In genomic region chr2:5694016-5694690, GRCh38 we compare ENCODE assay signal across 10 cellular contexts. TPM values are rescaled to one million over a fixed set of nuclear protein-coding genes. Genes with fewer than 3 reads are reported as not detected.
DNase-seq lines count a peak whose midpoint lies in the region; FAIRE-seq and TF ChIP-seq lines count a peak whose summit lies in the region.
"Had no signal": no experiment of that assay in that cellular context is flagged by ENCODE, and none has a peak within 500 bp of the region (broad histone marks: within the 10 kb centered on the region; RNA-seq: fewer than 3 reads in every experiment).

No MANE protein-coding gene starts in this region.

- H3K9me3 Mint-ChIP-seq in T-helper 1 cell treated with Interleukin-12 subunit alpha and Interleukin-12 subunit beta and Interleukin-4 antibody, amounts not matched to agents 30 μg/mL and 1 μg/mL, for 36 hours = no peaks in the 10 kb centered on the region

- no TSS peak for BruUV-seq in endothelial cell of umbilical vein (replicated peaks; lab: Mats Ljungman, UMichigan)

- peaks cover 4% of the 10 kb centered on the region for H3K4me1 Mint-ChIP-seq in T-helper 1 cell treated with Interleukin-12 subunit alpha and Interleukin-12 subunit beta and Interleukin-4 antibody, amounts not matched to agents 30 μg/mL and 1 μg/mL, for 36 hours (ENCODE audit: low read depth)

- H3K27ac ChIP-seq in endothelial cell of umbilical vein (ENCODE audit: insufficient read depth, low read depth, low read length) (no peak overlapping the region), rectal smooth muscle tissue (ENCODE audit: low read depth, low read length) (no peak overlapping the region)

- H3K4me2 ChIP-seq in endothelial cell of umbilical vein (ENCODE audit: insufficient read depth, low read length) = no peak overlapping the region

- no peaks in the 10 kb centered on the region for H3K9me3 ChIP-seq in endothelial cell of umbilical vein (replicated peaks; ENCODE audit: control insufficient read depth, insufficient read depth, low read length)

- no peak overlapping the region for H2AFZ ChIP-seq in endothelial cell of umbilical vein (ENCODE audit: low read depth, low read length)

- no peaks in the 10 kb centered on the region for H3K9me1 ChIP-seq in endothelial cell of umbilical vein (replicated peaks; ENCODE audit: control insufficient read depth, extremely low read depth, insufficient read depth, low read length)

- H3K9ac ChIP-seq in endothelial cell of umbilical vein (replicated peaks; ENCODE audit: extremely low read depth, insufficient read depth, low read length) (no peak overlapping the region), rectal smooth muscle tissue (ENCODE audit: low read length) (no peak overlapping the region)

- H3K27ac Mint-ChIP-seq in T-helper 1 cell treated with Interleukin-12 subunit alpha and Interleukin-12 subunit beta and Interleukin-4 antibody, amounts not matched to agents 30 μg/mL and 1 μg/mL, for 36 hours = peak overlapping the region; percentile 73

- intact Hi-C loops in endothelial cell of umbilical vein (cut with micrococcal nuclease) = no loop called here

- no peak overlapping the region for H3K4me3 ChIP-seq in endothelial cell of umbilical vein (replicated peaks in 1 of 3; ENCODE audit: insufficient read depth in 1 of 3, low read depth in 1 of 3, low read length in 3 of 3)
- H3K4me3 ChIP-seq in rectal smooth muscle tissue (ENCODE audit: low read length) = peak overlapping the region; percentile 54

- CTCF ChIA-PET in endothelial cell of umbilical vein (lab: Charles Lee) = no interaction called here

- H3K4me1 ChIP-seq in endothelial cell of umbilical vein (ENCODE audit: control insufficient read depth, extremely low read depth, insufficient read depth, low read length) (no peaks in the 10 kb centered on the region), rectal smooth muscle tissue (ENCODE audit: control insufficient read depth, insufficient read depth, low read length) (no peaks in the 10 kb centered on the region)

- DNase-seq in T-helper 1 cell (no peak), NCI-H2227 treated with DMSO at 0.1 percent for 48 hours (lab: John Stamatoyannopoulos, UW) (peak; percentile 46), endothelial cell of umbilical vein (ENCODE audit: low read depth, low spot score) (no peak), inferior parietal cortex (ENCODE audit: extremely low spot score) (no peak), GM19238 (ENCODE audit: insufficient read length, low spot score) (no peak), kidney glomerular epithelial cell (lab: John Stamatoyannopoulos, UW) (no peak)
- DNase-seq: AML-193, aorta had no signal

- no peaks in the 10 kb centered on the region for H3K36me3 ChIP-seq in endothelial cell of umbilical vein (ENCODE audit: control insufficient read depth in 2 of 2, extremely low read depth in 1 of 2, insufficient read depth in 2 of 2, low read length in 2 of 2)
- no peaks in the 10 kb centered on the region for H3K36me3 ChIP-seq in rectal smooth muscle tissue (ENCODE audit: control insufficient read depth, insufficient read depth, low read length)

- no peak for TF ChIP-seq CTCF in endothelial cell of umbilical vein (IDR thresholded peaks at IDR 0.05; ENCODE audit: extremely low read depth in 1 of 2, insufficient read depth in 1 of 2, low read depth in 1 of 2, low read length in 2 of 2)

- peaks cover 4% of the 10 kb centered on the region for H3K36me3 Mint-ChIP-seq in T-helper 1 cell treated with Interleukin-12 subunit alpha and Interleukin-12 subunit beta and Interleukin-4 antibody, amounts not matched to agents 30 μg/mL and 1 μg/mL, for 36 hours (ENCODE audit: low read depth)

- POLR2A ChIA-PET in endothelial cell of umbilical vein (lab: Charles Lee) = no interaction called here

- H3K27me3 ChIP-seq in endothelial cell of umbilical vein (ENCODE audit: control insufficient read depth in 2 of 2, insufficient read depth in 2 of 2, low read length in 2 of 2) (peaks cover 24 to 57% of the 10 kb centered on the region in 2 experiments), rectal smooth muscle tissue (ENCODE audit: control insufficient read depth, insufficient read depth, low read length) (peaks cover 12% of the 10 kb centered on the region)

- no peak for TF ChIP-seq POLR2A in endothelial cell of umbilical vein (IDR thresholded peaks at IDR 0.05; ENCODE audit: low read depth, low read length)

- H4K20me1 ChIP-seq in endothelial cell of umbilical vein (replicated peaks; ENCODE audit: control insufficient read depth, extremely low read depth, insufficient read depth, low read length) = no peaks in the 10 kb centered on the region

- peaks cover 69% of the 10 kb centered on the region for H3K27me3 Mint-ChIP-seq in T-helper 1 cell treated with Interleukin-12 subunit alpha and Interleukin-12 subunit beta and Interleukin-4 antibody, amounts not matched to agents 30 μg/mL and 1 μg/mL, for 36 hours (ENCODE audit: low read depth)

- no peak for FAIRE-seq in endothelial cell of umbilical vein (lab: Jason Lieb, UNC)

- no peaks in the 10 kb centered on the region for H3K79me2 ChIP-seq in endothelial cell of umbilical vein (ENCODE audit: control insufficient read depth, insufficient read depth, low read length)

- no peak overlapping the region for H3K4me3 Mint-ChIP-seq in T-helper 1 cell treated with Interleukin-12 subunit alpha and Interleukin-12 subunit beta and Interleukin-4 antibody, amounts not matched to agents 30 μg/mL and 1 μg/mL, for 36 hours

- dilution Hi-C loops in endothelial cell of umbilical vein (cut with MboI; ENCODE audit: extremely low pct_ligation_motif_present, low sequenced_read_pairs) = no loop called here

TF ChIP-seq in endothelial cell of umbilical vein, 7 proteins besides CTCF, POLR2A, EP300 and RAD21:
- peak; percentile 35 for TF ChIP-seq EZH2 (IDR thresholded peaks at IDR 0.05; ENCODE audit: borderline replicate concordance, low read depth, low read length, severe bottlenecking)
- TF ChIP-seq GATA2 (IDR thresholded peaks at IDR 0.05; ENCODE audit: insufficient read depth, insufficient read length, low read depth, low read length) = no peak

RNA-seq across cellular contexts. Expression of gene SOX11, which starts 2.0 kb away (rescaled TPM):
- not detected in 2 replicates for total RNA-seq in endothelial cell of umbilical vein
- not detected in 2 replicates for polyA plus RNA-seq in endothelial cell of umbilical vein
- not detected in 2 replicates for polyA plus RNA-seq in endothelial cell of umbilical vein (2011; cell fraction: cytosol; rRNA removed)
- polyA plus RNA-seq in endothelial cell of umbilical vein (2011; cell fraction: nucleus; rRNA removed) = not detected in 2 replicates
- polyA plus RNA-seq in endothelial cell of umbilical vein (2012) = not detected in 2 replicates
- not detected in 2 replicates for polyA minus RNA-seq in endothelial cell of umbilical vein
- not detected for polyA minus RNA-seq in endothelial cell of umbilical vein (2011; cell fraction: cytosol; rRNA and poly(A)+ RNA removed)
- not detected in 2 replicates for polyA minus RNA-seq in endothelial cell of umbilical vein (2011; cell fraction: nucleus; rRNA and poly(A)+ RNA removed)
- polyA plus RNA-seq: aorta had no signal
